ENCODE assay signal across 8 cellular contexts in the genomic region with DNA sequence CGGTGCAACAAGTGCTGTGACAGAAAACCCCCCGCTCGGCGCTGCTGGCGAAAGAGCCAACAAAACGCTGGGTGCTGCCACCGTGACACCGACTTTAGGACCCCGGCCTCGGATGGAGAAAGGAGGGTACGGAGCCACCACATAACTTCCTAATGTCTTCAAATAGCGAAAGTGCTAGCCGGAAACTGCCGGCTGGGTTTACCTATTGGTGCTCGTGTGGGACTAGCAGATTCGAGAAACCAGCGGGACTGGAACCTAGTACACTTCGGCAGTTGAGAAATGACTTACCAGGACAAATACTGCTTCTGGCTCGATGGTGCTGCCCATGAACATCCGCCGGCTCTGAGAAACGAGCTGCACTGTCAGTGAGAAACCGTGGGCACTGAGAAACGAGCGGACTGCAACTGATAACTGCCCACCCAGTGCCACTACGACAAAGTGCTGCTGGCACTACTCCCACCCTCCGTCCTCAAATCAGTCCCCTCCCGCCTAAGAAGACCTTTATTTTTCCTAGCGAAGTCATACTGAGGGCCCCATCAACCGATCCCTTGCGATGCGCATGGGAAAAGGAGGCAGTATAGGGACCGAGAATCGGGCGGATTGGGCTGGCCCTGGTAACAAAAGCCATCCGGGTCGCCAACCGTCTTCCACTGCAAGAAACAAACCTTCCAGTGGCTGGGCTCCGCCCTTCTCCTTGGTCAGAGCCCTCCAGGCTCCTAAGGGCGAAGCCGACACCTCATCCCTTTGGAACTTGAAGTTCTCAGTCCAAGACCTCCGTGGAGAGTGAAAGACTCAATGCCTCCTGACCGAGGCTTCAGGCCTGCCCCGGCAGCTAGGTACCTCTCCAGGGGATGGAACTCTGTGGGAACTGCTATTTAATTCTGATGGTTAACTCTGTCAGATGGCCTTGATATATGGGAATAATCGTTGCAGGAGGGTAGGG. TPM values are rescaled to one million over a fixed set of nuclear protein-coding genes. Genes with fewer than 3 reads are reported as not detected.
DNase-seq lines count a peak whose midpoint lies in the region; ATAC-seq, FAIRE-seq and TF ChIP-seq lines count a peak whose summit lies in the region.

No MANE protein-coding gene starts in this region.

- CTCF ChIA-PET in activated B cell treated with CpG ODN at 0.5 μM for 24 hours (lab: Charles Lee): interaction anchor here (1.4 to 3.5 kb wide), 4 partner anchors 25 to 118 kb away, joined by 3 to 44 read pairs (median 3); no protein-coding TSS in a partner anchor

- peak overlapping the region; percentile 97 to 100 for H3K27ac ChIP-seq in kidney (ENCODE audit: low read depth in 2 of 2, low read length in 2 of 2)

- TF ChIP-seq CTCF in activated B cell treated with CpG ODN at 0.5 μM for 24 hours (IDR thresholded peaks at IDR 0.05) (no peak), kidney (IDR thresholded peaks at IDR 0.05; ENCODE audit: borderline replicate concordance, extremely low read depth, insufficient read depth) (no peak)

- H3K9me3 ChIP-seq in kidney (ENCODE audit: control insufficient read depth in 1 of 2, low read length in 2 of 2): no peaks in the 10 kb centered on the region

- peak overlapping the region; percentile 89 to 100 for H3K9ac ChIP-seq in kidney (ENCODE audit: low read length in 2 of 2)

- no peaks in the 10 kb centered on the region for H3K9me3 Mint-ChIP-seq in activated B cell treated with CpG ODN at 0.5 μM for 24 hours
- no peaks in the 10 kb centered on the region for H3K9me3 Mint-ChIP-seq in central memory CD8-positive, alpha-beta T cell

- peak overlapping the region; percentile 97 to 98 for H3K4me3 ChIP-seq in kidney (ENCODE audit: low read length in 2 of 2)

- H3K4me1 Mint-ChIP-seq in activated B cell treated with CpG ODN at 0.5 μM for 24 hours: peaks cover 40% of the 10 kb centered on the region
- H3K4me1 Mint-ChIP-seq in central memory CD8-positive, alpha-beta T cell: peaks cover 48% of the 10 kb centered on the region

- H3K27me3 Mint-ChIP-seq in activated B cell treated with CpG ODN at 0.5 μM for 24 hours: no peaks in the 10 kb centered on the region
- H3K27me3 Mint-ChIP-seq in central memory CD8-positive, alpha-beta T cell: no peaks in the 10 kb centered on the region

- POLR2A ChIA-PET in activated B cell treated with CpG ODN at 0.5 μM for 24 hours (lab: Charles Lee): interaction anchor here (0.9 to 7.2 kb wide), 19 partner anchors 9 to 1163 kb away, joined by 3 to 207 read pairs (median 11); partner anchors contain the start of genes ANXA2R, HMGCS1, NNT and RIMOC1

- H3K36me3 ChIP-seq in kidney (ENCODE audit: control insufficient read depth in 1 of 2, insufficient read depth in 2 of 2, low read length in 2 of 2): peaks cover 2 to 8% of the 10 kb centered on the region in 2 donors

- peak; percentile 6 for FAIRE-seq in A204.1 (lab: Jason Lieb, UNC)
- FAIRE-seq in kidney (lab: Jason Lieb, UNC): no peak

- peak; percentile 41 for ATAC-seq in GM18861 (IDR thresholded peaks at IDR 0.05; ENCODE audit: unreplicated experiment)
- ATAC-seq in HG03108 (IDR thresholded peaks at IDR 0.05; ENCODE audit: unreplicated experiment): peak; percentile 37
- peak; percentile 55 for ATAC-seq in activated B cell treated with CpG ODN at 0.5 μM for 24 hours (ENCODE audit: low read depth)
- ATAC-seq in central memory CD8-positive, alpha-beta T cell (replicated peaks; ENCODE audit: extremely low read depth, poor library complexity, severe bottlenecking): peak; percentile 48

- peaks cover 11 to 13% of the 10 kb centered on the region in 2 donors for H3K4me1 ChIP-seq in kidney (ENCODE audit: control insufficient read depth in 1 of 2, insufficient read depth in 1 of 2, low read depth in 1 of 2, low read length in 2 of 2)

- H3K4me3 Mint-ChIP-seq in activated B cell treated with CpG ODN at 0.5 μM for 24 hours: peak overlapping the region; percentile 95
- H3K4me3 Mint-ChIP-seq in central memory CD8-positive, alpha-beta T cell: peak overlapping the region; percentile 99

- DNase-seq in NCI-H2227 (lab: John Stamatoyannopoulos, UW; ENCODE audit: unreplicated experiment): peak; percentile 96
- peak; percentile 83 for DNase-seq in activated B cell treated with CpG ODN at 0.5 μM for 24 hours
- peak; percentile 88 to 92 for DNase-seq in central memory CD8-positive, alpha-beta T cell (ENCODE audit: low spot score in 2 of 2)
- peak; percentile 93 for DNase-seq in kidney
- DNase-seq in stimulated activated CD4-positive, alpha-beta T cell treated with anti-CD3 and anti-CD28 coated beads, Interleukin-15, amount 100 ng/mL, for 1 hour (ENCODE audit: low read depth in 1 of 2, low spot score in 1 of 2): peak; percentile 79 to 82

- intact Hi-C loops in activated B cell treated with CpG ODN at 0.5 μM for 24 hours (cut with micrococcal nuclease) (loop anchor here (1.0 to 10.0 kb wide), 5 partner anchors 38 to 1162 kb away; partner anchors contain the start of genes RIMOC1 and TMEM267), kidney (cut with DNase I) (no loop called here)

- peaks cover 37% of the 10 kb centered on the region for H3K36me3 Mint-ChIP-seq in activated B cell treated with CpG ODN at 0.5 μM for 24 hours (ENCODE audit: low read depth)
- peaks cover 54% of the 10 kb centered on the region for H3K36me3 Mint-ChIP-seq in central memory CD8-positive, alpha-beta T cell (ENCODE audit: insufficient read depth)

- peak overlapping the region; percentile 99 for H3K27ac Mint-ChIP-seq in activated B cell treated with CpG ODN at 0.5 μM for 24 hours
- peak overlapping the region; percentile 100 for H3K27ac Mint-ChIP-seq in central memory CD8-positive, alpha-beta T cell (ENCODE audit: low read depth)

RNA-seq across cellular contexts. Expression of gene ANXA2R, which starts 27.0 kb away (rescaled TPM):
- total RNA-seq in activated B cell treated with CpG ODN at 0.5 μM for 24 hours (6.7 and 7.9 TPM in 2 replicates), kidney (4.6 TPM)
- polyA plus RNA-seq in kidney (ENCODE audit: insufficient read depth, low read depth, low replicate concordance): 2.0 TPM

RNA-seq across cellular contexts. Expression of gene ZNF131, which starts 53.6 kb away (rescaled TPM):
- total RNA-seq in activated B cell treated with CpG ODN at 0.5 μM for 24 hours (50.8 and 57.6 TPM in 2 replicates), kidney (34.5 TPM)
- 16.5 TPM for polyA plus RNA-seq in kidney (ENCODE audit: insufficient read depth, low read depth, low replicate concordance)

Comparison
In these comparisons a context has a peak if more than half of its experiments do, and no peak if none do; other contexts are left out.
1. Peak in every context shown above with its lines: DNase-seq, ATAC-seq, H3K4me3 ChIP-seq and H3K27ac ChIP-seq.